In genomic region chr2:229282758-229283546, GRCh38 we compare ENCODE assay signal across 11 cellular contexts. TPM values are rescaled to one million over a fixed set of nuclear protein-coding genes. Genes with fewer than 3 reads are reported as not detected.
DNase-seq lines count a peak whose midpoint lies in the region; FAIRE-seq and TF ChIP-seq lines count a peak whose summit lies in the region.
"Had no signal": no experiment of that assay in that cellular context is flagged by ENCODE, and none has a peak within 500 bp of the region (broad histone marks: within the 10 kb centered on the region; RNA-seq: fewer than 3 reads in every experiment).

No MANE protein-coding gene starts in this region.

- 87% methylated on average over 5 of the region's 5 CpGs for WGBS in mesenchymal stem cell

- no peak overlapping the region for H3K4me3 Mint-ChIP-seq in type B pancreatic cell
- H3K4me3 Mint-ChIP-seq: activated CD4-positive, alpha-beta T cell treated with anti-CD3 and anti-CD28 coated beads for 36 hours had no signal

- TF ChIP-seq CTCF in bronchial epithelial cell (IDR thresholded peaks at IDR 0.05; ENCODE audit: insufficient read depth, low read length, severe bottlenecking) (no peak), type B pancreatic cell (conservative IDR thresholded peaks at IDR 0.05) (no peak)

- no peak overlapping the region for H3K4me3 ChIP-seq in bronchial epithelial cell (ENCODE audit: low read depth, low read length)
- no peak overlapping the region for H3K4me3 ChIP-seq in mesenchymal stem cell (ENCODE audit: insufficient read depth in 1 of 2, low read depth in 1 of 2, low read length in 2 of 2)
- H3K4me3 ChIP-seq: breast epithelium had no signal

- no peak overlapping the region for H3K18ac ChIP-seq in mesenchymal stem cell (ENCODE audit: low read depth in 1 of 2, low read length in 2 of 2)

- peak overlapping the region; percentile 59 for H3K9ac ChIP-seq in mesenchymal stem cell (ENCODE audit: low read length)

- no peaks in the 10 kb centered on the region for H3K9me3 Mint-ChIP-seq in type B pancreatic cell

- H3K4me1 Mint-ChIP-seq in type B pancreatic cell (ENCODE audit: unreplicated experiment) = no peaks in the 10 kb centered on the region
- H3K4me1 Mint-ChIP-seq: activated CD4-positive, alpha-beta T cell treated with anti-CD3 and anti-CD28 coated beads for 36 hours had no signal

- no peak overlapping the region for H4K91ac ChIP-seq in mesenchymal stem cell (ENCODE audit: low read length)

- H2BK12ac ChIP-seq in mesenchymal stem cell (ENCODE audit: low read length in 2 of 2) = no peak overlapping the region

- no peak overlapping the region for H2BK5ac ChIP-seq in mesenchymal stem cell (ENCODE audit: low read depth, low read length, poor library complexity, severe bottlenecking)

- H3K27ac ChIP-seq in mesenchymal stem cell (ENCODE audit: low read length, poor library complexity, severe bottlenecking) = no peak overlapping the region

- H3K23ac ChIP-seq in mesenchymal stem cell (ENCODE audit: low read length in 2 of 2) = no peak overlapping the region

- H3K4me2 ChIP-seq in mesenchymal stem cell (ENCODE audit: low read length, poor library complexity, severe bottlenecking) = no peak overlapping the region

- H3K14ac ChIP-seq in mesenchymal stem cell (ENCODE audit: low read length in 2 of 2) = no peak overlapping the region

- no peak for TF ChIP-seq POLR2A in GM12892 (IDR thresholded peaks at IDR 0.05; ENCODE audit: low read depth, low read length)

- FAIRE-seq in bronchial epithelial cell (lab: Jason Lieb, UNC) (no peak), GM12892 (lab: Jason Lieb, UNC) (no peak)

- no peaks in the 10 kb centered on the region for H3K79me1 ChIP-seq in mesenchymal stem cell (replicated peaks; ENCODE audit: low read length, poor library complexity, severe bottlenecking)

- H3K27me3 Mint-ChIP-seq in type B pancreatic cell = no peaks in the 10 kb centered on the region
- H3K27me3 Mint-ChIP-seq: activated CD4-positive, alpha-beta T cell treated with anti-CD3 and anti-CD28 coated beads for 36 hours had no signal

- no peaks in the 10 kb centered on the region for H3K4me1 ChIP-seq in mesenchymal stem cell (ENCODE audit: control insufficient read depth, insufficient read depth, low read depth, low read length)

- no peak overlapping the region for H3K4ac ChIP-seq in mesenchymal stem cell (ENCODE audit: low read depth in 1 of 2, low read length in 2 of 2)

- H2AFZ ChIP-seq in mesenchymal stem cell (ENCODE audit: low read depth, low read length) = no peak overlapping the region

- H3K36me3 ChIP-seq in bronchial epithelial cell (ENCODE audit: control insufficient read depth, insufficient read depth, low read length) (no peaks in the 10 kb centered on the region), mesenchymal stem cell (ENCODE audit: control insufficient read depth in 1 of 2, insufficient read depth in 2 of 2, low read depth in 1 of 2, low read length in 2 of 2) (no peaks in the 10 kb centered on the region)
- H3K36me3 ChIP-seq: breast epithelium had no signal

- no peak overlapping the region for H2BK120ac ChIP-seq in mesenchymal stem cell (ENCODE audit: low read depth, low read length)

- DNase-seq in AG08395 (ENCODE audit: low spot score) (peak; percentile 91), LHCN-M2 (ENCODE audit: low read depth) (peak; percentile 93), bronchial epithelial cell (ENCODE audit: low read depth) (peak; percentile 94), mesenchymal stem cell (no peak), type B pancreatic cell (ENCODE audit: extremely low spot score, unreplicated experiment) (no peak), putamen (ENCODE audit: low spot score) (no peak), GM12892 (ENCODE audit: insufficient read length) (no peak)
- DNase-seq in effector CD8-positive, alpha-beta T cell (lab: John Stamatoyannopoulos, UW) = no peak
- DNase-seq: activated CD4-positive, alpha-beta T cell treated with anti-CD3 and anti-CD28 coated beads for 36 hours; COR-L47 had no signal

- H2AK5ac ChIP-seq in mesenchymal stem cell (ENCODE audit: low read length, severe bottlenecking) = no peak overlapping the region

- H3K9me3 ChIP-seq in mesenchymal stem cell (ENCODE audit: control insufficient read depth, low read length) = no peaks in the 10 kb centered on the region
- H3K9me3 ChIP-seq: breast epithelium had no signal

- H3K36me3 Mint-ChIP-seq in type B pancreatic cell = no peaks in the 10 kb centered on the region

- H3K27ac Mint-ChIP-seq in type B pancreatic cell = no peak overlapping the region
- H3K27ac Mint-ChIP-seq: activated CD4-positive, alpha-beta T cell treated with anti-CD3 and anti-CD28 coated beads for 36 hours had no signal

- no peak overlapping the region for H2BK15ac ChIP-seq in mesenchymal stem cell (ENCODE audit: low read depth, poor library complexity, severe bottlenecking)

- H4K8ac ChIP-seq in mesenchymal stem cell (ENCODE audit: low read length) = no peak overlapping the region

- H3K27me3 ChIP-seq in bronchial epithelial cell (ENCODE audit: control insufficient read depth, insufficient read depth, low read length) (no peaks in the 10 kb centered on the region), mesenchymal stem cell (ENCODE audit: control insufficient read depth in 1 of 2, insufficient read depth in 1 of 2, low read length in 2 of 2) (no peaks in the 10 kb centered on the region)
- H3K27me3 ChIP-seq: breast epithelium had no signal

RNA-seq across cellular contexts. Expression of gene PID1, which starts 11.9 kb away (rescaled TPM):
- 32.3 and 35.6 TPM in 2 replicates for total RNA-seq in LHCN-M2 (2014; rRNA removed)
- polyA plus RNA-seq in LHCN-M2 (2012) = 44.5 TPM
- total RNA-seq in bronchial epithelial cell = 3.2 and 9.5 TPM in 2 replicates
- 7.7 TPM for polyA plus RNA-seq in mesenchymal stem cell (2013, experiment 1 of 2)
- polyA plus RNA-seq in mesenchymal stem cell (2013, experiment 2 of 2) = 7.5 TPM
- 0.79 and 0.92 TPM in 2 replicates for total RNA-seq in type B pancreatic cell (ENCODE audit: low replicate concordance)
- polyA plus RNA-seq in GM12892 (2012; ENCODE audit: missing spikeins) = not detected
- total RNA-seq: activated CD4-positive, alpha-beta T cell treated with anti-CD3 and anti-CD28 coated beads for 36 hours had no signal

Comparison
In these comparisons a context has a peak if more than half of its experiments do, and no peak if none do; other contexts are left out.
1. DNase-seq: peak in AG08395 (single experiment), LHCN-M2 (single experiment) and bronchial epithelial cell (single experiment); none in mesenchymal stem cell (single experiment), effector CD8-positive, alpha-beta T cell (single experiment), type B pancreatic cell (single experiment), putamen (single experiment) and GM12892 (single experiment).